1 cellular context compared by ENCODE assay signal in genomic region chr22:36110306-36110791, GRCh38.
TF ChIP-seq lines count a peak whose summit lies in the region.

No MANE protein-coding gene starts in this region.

TF ChIP-seq in Ishikawa, 13 proteins besides CTCF, POLR2A, EP300 and RAD21 (continued from another document):
- TF ChIP-seq FOXM1 (IDR thresholded peaks at IDR 0.05; ENCODE audit: borderline replicate concordance, low read depth): no peak
- TF ChIP-seq YY1 (IDR thresholded peaks at IDR 0.05; ENCODE audit: low read depth): no peak
- TF ChIP-seq TEAD4 (IDR thresholded peaks at IDR 0.05): peak; percentile 78
- no peak for TF ChIP-seq CREB1 (IDR thresholded peaks at IDR 0.05; ENCODE audit: low read depth)
- no peak for TF ChIP-seq TAF1 (IDR thresholded peaks at IDR 0.05; ENCODE audit: low read depth)
- peak; percentile 85 for TF ChIP-seq NFIC (IDR thresholded peaks at IDR 0.05)
